16 cellular contexts compared by ENCODE assay signal in genomic region chr9:113956901-113957777, GRCh38.
DNase-seq lines count a peak whose midpoint lies in the region; ATAC-seq, FAIRE-seq and TF ChIP-seq lines count a peak whose summit lies in the region.
"Had no signal": no experiment of that assay in that cellular context is flagged by ENCODE, and none has a peak within 500 bp of the region (broad histone marks: within the 10 kb centered on the region; RNA-seq: fewer than 3 reads in every experiment).

No MANE protein-coding gene starts in this region.

- H3K9me3 ChIP-seq in SJCRH30 (replicated peaks) (no peaks in the 10 kb centered on the region), pancreas (no peaks in the 10 kb centered on the region)
- H3K9me3 ChIP-seq: BE2C had no signal

- H3K4me3 ChIP-seq in AG10803 (ENCODE audit: low read length), result no peak overlapping the region
- H3K4me3 ChIP-seq in SJCRH30, result no peak overlapping the region
- H3K4me3 ChIP-seq in fibroblast of mammary gland (ENCODE audit: control insufficient read depth, low read depth, low read length), result no peak overlapping the region
- no peak overlapping the region for H3K4me3 ChIP-seq in pancreas
- H3K4me3 ChIP-seq: cardiac muscle cell had no signal

- no peak for FAIRE-seq in pancreas (lab: Jason Lieb, UNC)
- FAIRE-seq: GM12891 had no signal

- TF ChIP-seq CTCF in AG10803 (conservative IDR thresholded peaks at IDR 0.05; ENCODE audit: low read length), result no peak
- TF ChIP-seq CTCF in fibroblast of mammary gland (conservative IDR thresholded peaks at IDR 0.05; ENCODE audit: control insufficient read depth, insufficient read depth, low read depth, low read length), result no peak
- no peak for TF ChIP-seq CTCF in pancreas (IDR thresholded peaks at IDR 0.05)

- H3K27me3 ChIP-seq in SJCRH30 (no peaks in the 10 kb centered on the region), pancreas (no peaks in the 10 kb centered on the region)
- H3K27me3 ChIP-seq: BE2C, cardiac muscle cell had no signal

- DNase-seq in AG10803 (ENCODE audit: low read depth), result peak; percentile 39
- DNase-seq in SJCRH30, result peak in 1 of 2 experiments; percentile 20
- peak; percentile 41 for DNase-seq in fibroblast of mammary gland (ENCODE audit: low read depth)
- DNase-seq in pancreas, result no peak
- DNase-seq in kidney tubule cell (ENCODE audit: low spot score), result no peak
- no peak for DNase-seq in pons (ENCODE audit: low spot score)
- no peak for DNase-seq in NCI-H2196 (lab: John Stamatoyannopoulos, UW; ENCODE audit: unreplicated experiment)
- DNase-seq in substantia nigra (lab: John Stamatoyannopoulos, UW), result no peak
- DNase-seq: activated CD8-positive, alpha-beta T cell treated with anti-CD3 and anti-CD28 coated beads for 36 hours; activated gamma-delta T cell; BE2C; NCI-H1436; NCI-H524 treated with DMSO at 0.1 percent for 48 hours; RPMI8226 had no signal

- H3K36me3 ChIP-seq in SJCRH30 (no peaks in the 10 kb centered on the region), pancreas (peaks cover 0 to 6% (median 0%) of the 10 kb centered on the region in 3 donors)
- H3K36me3 ChIP-seq: cardiac muscle cell had no signal

- intact Hi-C loops in pancreas (cut with DNase I), result no loop called here

- H3K27ac ChIP-seq in SJCRH30 (peak overlapping the region; percentile 13; the same call in 1 of the 2 replicates), pancreas (peak overlapping the region in 3 of 4 donors; percentile 31 to 69 (median 58)), substantia nigra (ENCODE audit: low read depth, low read length, poor library complexity, severe bottlenecking) (no peak overlapping the region)
- H3K27ac ChIP-seq: cardiac muscle cell had no signal

- H3K4me1 ChIP-seq in SJCRH30, result peaks cover 16% of the 10 kb centered on the region
- peaks cover 9 to 22% (median 12%) of the 10 kb centered on the region in 3 donors for H3K4me1 ChIP-seq in pancreas

- peak; percentile 9 to 28 (median 18) for ATAC-seq in pancreas
- ATAC-seq: activated CD8-positive, alpha-beta T cell treated with anti-CD3 and anti-CD28 coated beads for 36 hours had no signal

- WGBS in pancreas, 2 donors, result 79 to 80% methylated on average over 9 of the region's 9 CpGs

Comparison
In these comparisons a context has a peak if more than half of its experiments do, and no peak if none do; other contexts are left out.
1. DNase-seq: peak in AG10803 (single experiment) and fibroblast of mammary gland (single experiment); none in pancreas (0 of 6), kidney tubule cell (single experiment), pons (single experiment), NCI-H2196 (single experiment) and substantia nigra (0 of 49).